In the genomic region with DNA sequence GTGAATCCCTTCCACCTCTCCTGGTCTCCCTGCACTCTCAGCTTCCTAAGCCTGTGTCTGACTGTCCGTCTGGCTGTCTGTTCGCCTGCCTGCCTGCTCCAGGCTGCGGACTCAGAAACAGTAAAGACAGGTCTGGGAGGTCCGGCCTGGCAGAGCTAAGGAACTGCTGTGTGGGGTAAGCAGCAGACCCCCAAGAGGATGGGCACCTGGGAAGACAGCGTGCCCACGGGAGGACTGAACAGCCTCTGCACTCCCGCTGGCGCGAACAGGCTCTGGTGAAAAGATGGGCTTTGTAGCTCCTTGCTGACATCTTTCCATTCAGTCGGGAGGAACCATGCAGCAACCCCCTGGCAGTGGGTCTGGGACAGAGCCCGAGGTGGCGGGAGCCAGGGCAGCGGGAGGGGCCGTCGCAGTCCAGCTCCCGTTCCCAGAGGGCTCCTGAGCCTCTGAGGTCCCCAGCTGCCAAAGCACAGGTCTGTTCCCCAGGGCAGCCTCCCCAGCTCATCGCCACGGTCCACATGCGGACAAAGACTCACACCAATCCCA, we compare ENCODE assay signal across 14 cellular contexts.
DNase-seq lines count a peak whose midpoint lies in the region; ATAC-seq, FAIRE-seq and TF ChIP-seq lines count a peak whose summit lies in the region.
"Had no signal": no experiment of that assay in that cellular context is flagged by ENCODE, and none has a peak within 500 bp of the region (broad histone marks: within the 10 kb centered on the region; RNA-seq: fewer than 3 reads in every experiment).

No MANE protein-coding gene starts in this region.

- no peak overlapping the region for H2AK5ac ChIP-seq in H1 (ENCODE audit: low read depth, low read length)

- POLR2A ChIA-PET in HepG2 (lab: Yijun Ruan, JAX) (no interaction called here), Panc1 (lab: Charles Lee) (no interaction called here), H1 (lab: Charles Lee; ENCODE audit: partially characterized antibody) (interaction anchor here (0.6 to 0.7 kb wide), 2 partner anchors 13 to 40 kb away, joined by 3 read pairs; no protein-coding TSS in a partner anchor)

- H2AFZ ChIP-seq in HepG2 (ENCODE audit: low read length) (no peak overlapping the region), H1 (ENCODE audit: low read length) (no peak overlapping the region)

- 29% methylated on average over 9 of the region's 19 CpGs for WGBS in HepG2 (ENCODE audit: low lambda C conversion rate)
- WGBS in right lobe of liver (ENCODE audit: insufficient coverage, low coverage, low lambda C conversion rate, missing lambda C conversion rate) = 42% methylated on average over 15 of the region's 19 CpGs
- WGBS in H1 (ENCODE audit: extremely low coverage in 1 of 2, insufficient coverage in 1 of 2, insufficient read length in 1 of 2, insufficient replicate concordance in 2 of 2, low coverage in 1 of 2, low lambda C conversion rate in 2 of 2, missing lambda C conversion rate in 1 of 2), 2 experiments = 79% methylated on average over 18 of the region's 19 CpGs; no CpG with 5 or more reads in 1 of the 2 experiments

- no peak overlapping the region for H3K4me2 ChIP-seq in HepG2 (ENCODE audit: low read depth, low read length)
- no peak overlapping the region for H3K4me2 ChIP-seq in H1 (ENCODE audit: insufficient read depth in 1 of 2, low read depth in 2 of 2, low read length in 2 of 2)
- H3K4me2 ChIP-seq: A549 had no signal

- CTCF ChIA-PET in HepG2 (lab: Yijun Ruan, JAX; ENCODE audit: low intra/inter-chr PET ratio, low total read pairs) = no interaction called here
- CTCF ChIA-PET in Panc1 (lab: Charles Lee) = interaction anchor here (0.6 to 1.4 kb wide), 3 partner anchors 11 to 308 kb away, joined by 3 to 5 read pairs (median 3); no protein-coding TSS in a partner anchor
- CTCF ChIA-PET in H1 (lab: Charles Lee; ENCODE audit: partially characterized antibody) = interaction anchor here (0.6 to 2.3 kb wide), 15 partner anchors 10 to 327 kb away, joined by 3 to 14 read pairs (median 3); no protein-coding TSS in a partner anchor

- H3K36me3 ChIP-seq in HepG2 (replicated peaks in 1 of 2; ENCODE audit: control insufficient read depth in 1 of 2, insufficient read depth in 2 of 2, low read length in 2 of 2) = no peaks in the 10 kb centered on the region
- H3K36me3 ChIP-seq in right lobe of liver = no peaks in the 10 kb centered on the region
- no peaks in the 10 kb centered on the region for H3K36me3 ChIP-seq in Panc1 (ENCODE audit: control insufficient read depth, insufficient read depth, low read length)
- H3K36me3 ChIP-seq in H1 (ENCODE audit: control insufficient read depth in 2 of 4, insufficient read depth in 4 of 4, low read length in 3 of 4) = no peaks in the 10 kb centered on the region
- H3K36me3 ChIP-seq: BE2C had no signal

- H3K79me1 ChIP-seq in H1 (ENCODE audit: low read depth, low read length) = no peaks in the 10 kb centered on the region

- no peaks in the 10 kb centered on the region for H3K79me2 ChIP-seq in HepG2 (ENCODE audit: insufficient read depth, low read length)
- H3K79me2 ChIP-seq in H1 (ENCODE audit: control insufficient read depth in 1 of 2, insufficient read depth in 2 of 2, low read length in 2 of 2) = no peaks in the 10 kb centered on the region

- peaks cover 29 to 94% of the 10 kb centered on the region in 2 experiments for H3K27me3 ChIP-seq in HepG2 (ENCODE audit: control insufficient read depth in 1 of 2, insufficient read depth in 2 of 2, low read length in 2 of 2)
- H3K27me3 ChIP-seq in right lobe of liver = no peaks in the 10 kb centered on the region
- H3K27me3 ChIP-seq in Panc1 (ENCODE audit: control insufficient read depth, insufficient read depth, low read length) = peaks cover 20% of the 10 kb centered on the region; the same call in 1 of the 2 replicates
- H3K27me3 ChIP-seq in H1 (replicated peaks in 1 of 4; ENCODE audit: control insufficient read depth in 3 of 4, extremely low read depth in 1 of 4, insufficient read depth in 3 of 4, low read length in 3 of 4) = no peaks in the 10 kb centered on the region

- no peak for TF ChIP-seq EP300 in HepG2 (IDR thresholded peaks at IDR 0.05; ENCODE audit: low read depth in 2 of 2, low read length in 2 of 2)
- TF ChIP-seq EP300 in HepG2 (CRISPR knock-in tag; IDR thresholded peaks at IDR 0.05; ENCODE audit: borderline replicate concordance) = no peak
- TF ChIP-seq EP300 in H1 (IDR thresholded peaks at IDR 0.05; ENCODE audit: borderline replicate concordance in 1 of 2, low read depth in 2 of 2, low read length in 2 of 2) = no peak

- ATAC-seq in HepG2 (no peak), right lobe of liver (no peak), Panc1 (0 out of 2 replicates have a peak, but pooled peaks have one; percentile 11), HG02623 (IDR thresholded peaks at IDR 0.05; ENCODE audit: unreplicated experiment) (no peak)
- ATAC-seq: A549 had no signal

- TF ChIP-seq RAD21 in HepG2 (CRISPR knock-in tag; IDR thresholded peaks at IDR 0.05) (no peak), H1 (IDR thresholded peaks at IDR 0.05 in 1 of 2, conservative IDR thresholded peaks at IDR 0.05 in 1 of 2; ENCODE audit: low read depth in 2 of 2, low read length in 2 of 2) (no peak)

- no peak overlapping the region for H2BK15ac ChIP-seq in H1 (ENCODE audit: low read length)

- H3K4ac ChIP-seq in H1 (replicated peaks; ENCODE audit: insufficient read length, low read depth, low read length) = no peak overlapping the region

- no peak overlapping the region for H3K56ac ChIP-seq in H1 (replicated peaks; ENCODE audit: insufficient read length, low read depth, low read length)

- H3K9ac ChIP-seq in HepG2 (ENCODE audit: insufficient read depth, low read depth, low read length) (no peak overlapping the region), H1 (replicated peaks in 1 of 4; ENCODE audit: extremely low read depth in 1 of 4, low read depth in 3 of 4, low read length in 3 of 4) (no peak overlapping the region)

- H3K4me3 ChIP-seq in HepG2 (replicated peaks in 1 of 3; ENCODE audit: insufficient read depth in 1 of 3, low read depth in 2 of 3, low read length in 3 of 3) (no peak overlapping the region), right lobe of liver (no peak overlapping the region), Panc1 (ENCODE audit: low read depth in 2 of 2, low read length in 2 of 2) (no peak overlapping the region), H1 (ENCODE audit: extremely low read depth in 1 of 4, insufficient read depth in 2 of 4, low read depth in 3 of 4, low read length in 4 of 4) (no peak overlapping the region)
- H3K4me3 ChIP-seq: A549 had no signal

- FAIRE-seq in HepG2 (lab: Jason Lieb, UNC) = no peak
- no peak for FAIRE-seq in H1 (lab: Jason Lieb, UNC)
- FAIRE-seq: A549, GM19239 had no signal

- intact Hi-C loops in HepG2 (cut with micrococcal nuclease; ENCODE audit: unreplicated experiment) = no loop called here
- intact Hi-C loops in right lobe of liver (cut with DNase I) = no loop called here
- intact Hi-C loops in Panc1 (cut with micrococcal nuclease; ENCODE audit: unreplicated experiment) = no loop called here

- no peak overlapping the region for H4K91ac ChIP-seq in H1 (replicated peaks; ENCODE audit: insufficient read length, low read length)

- H3K27ac ChIP-seq in HepG2 (ENCODE audit: extremely low read length, insufficient read depth, low read length) = no peak overlapping the region
- H3K27ac ChIP-seq in right lobe of liver = no peak overlapping the region
- no peak overlapping the region for H3K27ac ChIP-seq in Panc1 (ENCODE audit: low read length)
- no peak overlapping the region for H3K27ac ChIP-seq in H1 (ENCODE audit: low read depth, low read length)

- H2BK12ac ChIP-seq in H1 (ENCODE audit: low read depth, low read length) = 0 out of 2 replicates have a peak overlapping the region, but pooled peaks have one; percentile 3

- peaks cover 3% of the 10 kb centered on the region; the same call in 1 of the 2 replicates for H4K20me1 ChIP-seq in HepG2 (ENCODE audit: insufficient read depth, low read length)
- H4K20me1 ChIP-seq in H1 (replicated peaks in 1 of 2; ENCODE audit: control insufficient read depth in 1 of 2, insufficient read depth in 2 of 2, low read length in 2 of 2) = peaks cover 0 to 7% of the 10 kb centered on the region in 2 experiments

- no TSS peak for BruUV-seq in HepG2 (replicated peaks; lab: Mats Ljungman, UMichigan)
- BruUV-seq in Panc1 (replicated peaks; lab: Mats Ljungman, UMichigan) = no TSS peak

- no peak overlapping the region for H2BK120ac ChIP-seq in H1 (replicated peaks; ENCODE audit: low read depth, low read length)

- TF ChIP-seq POLR2A in HepG2 (IDR thresholded peaks at IDR 0.05; ENCODE audit: insufficient read depth in 1 of 2, low read depth in 2 of 2, low read length in 2 of 2) (no peak), right lobe of liver (IDR thresholded peaks at IDR 0.05) (no peak), H1 (IDR thresholded peaks at IDR 0.05; ENCODE audit: control extremely low read depth in 1 of 2, low read depth in 2 of 2, low read length in 2 of 2) (no peak)

- H3K23ac ChIP-seq in H1 (ENCODE audit: insufficient read length) = no peak overlapping the region

- H2BK5ac ChIP-seq in H1 (ENCODE audit: low read depth, low read length) = no peak overlapping the region

- no peak overlapping the region for H2BK20ac ChIP-seq in H1 (ENCODE audit: low read length)

- no peak for DNase-seq in HepG2 (ENCODE audit: low spot score)
- no peak for DNase-seq in right lobe of liver
- DNase-seq in Panc1 (ENCODE audit: low read depth, low spot score) = no peak
- no peak for DNase-seq in H1 (ENCODE audit: low read depth in 1 of 2, low spot score in 2 of 2)
- DNase-seq in RPMI8226 = no peak
- DNase-seq: BE2C; Caco-2; CD8-positive, alpha-beta memory T cell; DND-41; GF-D8; KG1 had no signal

- H4K8ac ChIP-seq in H1 (ENCODE audit: extremely low read depth, insufficient read depth, low read length) = peak overlapping the region; percentile 17

- H3K9me3 ChIP-seq in HepG2 (ENCODE audit: low read length) = no peaks in the 10 kb centered on the region
- H3K9me3 ChIP-seq in right lobe of liver = no peaks in the 10 kb centered on the region
- no peaks in the 10 kb centered on the region for H3K9me3 ChIP-seq in Panc1 (ENCODE audit: control insufficient read depth, insufficient read depth, low read depth, low read length)
- no peaks in the 10 kb centered on the region for H3K9me3 ChIP-seq in H1 (ENCODE audit: insufficient read depth in 2 of 2, low read depth in 1 of 2, low read length in 1 of 2)
- H3K9me3 ChIP-seq: A549, BE2C, Caco-2 had no signal

- no peak overlapping the region for H4K5ac ChIP-seq in H1 (ENCODE audit: insufficient read length, low read depth, low read length)

- no peak overlapping the region for H3K18ac ChIP-seq in H1 (ENCODE audit: extremely low read depth, low read length)

- peaks cover 9% of the 10 kb centered on the region; the same call in 1 of the 2 replicates for H3K23me2 ChIP-seq in H1 (ENCODE audit: low read depth, low read length)

- H3K14ac ChIP-seq in H1 (ENCODE audit: insufficient read length) = no peak overlapping the region

- in situ Hi-C loops in HepG2 (cut with HindIII; ENCODE audit: extremely low pct_ligation_motif_present, low pct_unique_long_range_greater_than_20kb) = no loop called here
- in situ Hi-C loops in Panc1 (cut with HindIII; ENCODE audit: low pct_unique_long_range_greater_than_20kb, low sequenced_read_pairs) = no loop called here

- H3K4me1 ChIP-seq in HepG2 (ENCODE audit: insufficient read depth, low read length) = no peaks in the 10 kb centered on the region
- no peaks in the 10 kb centered on the region for H3K4me1 ChIP-seq in right lobe of liver
- peaks cover 5% of the 10 kb centered on the region; the same call in 1 of the 2 replicates for H3K4me1 ChIP-seq in Panc1 (ENCODE audit: control insufficient read depth, insufficient read depth, low read length)
- H3K4me1 ChIP-seq in H1 (replicated peaks in 1 of 4; ENCODE audit: control insufficient read depth in 3 of 4, insufficient read depth in 4 of 4, low read length in 3 of 4) = peaks cover 0 to 9% (median 3%) of the 10 kb centered on the region in 4 experiments; a peak in 4 of 7 replicates
- H3K4me1 ChIP-seq: A549, BE2C, Caco-2 had no signal

- TF ChIP-seq CTCF in HepG2 (CRISPR knock-in tag; IDR thresholded peaks at IDR 0.05) = no peak
- TF ChIP-seq CTCF in right lobe of liver (IDR thresholded peaks at IDR 0.05) = no peak
- no peak for TF ChIP-seq CTCF in Panc1 (IDR thresholded peaks at IDR 0.05)
- TF ChIP-seq CTCF in H1 (IDR thresholded peaks at IDR 0.05; ENCODE audit: control extremely low read depth in 1 of 3, insufficient read depth in 1 of 3, low read depth in 1 of 3, low read length in 3 of 3) = no peak
